Comparison of ENCODE assay signal across 19 cellular contexts in the genomic region with DNA sequence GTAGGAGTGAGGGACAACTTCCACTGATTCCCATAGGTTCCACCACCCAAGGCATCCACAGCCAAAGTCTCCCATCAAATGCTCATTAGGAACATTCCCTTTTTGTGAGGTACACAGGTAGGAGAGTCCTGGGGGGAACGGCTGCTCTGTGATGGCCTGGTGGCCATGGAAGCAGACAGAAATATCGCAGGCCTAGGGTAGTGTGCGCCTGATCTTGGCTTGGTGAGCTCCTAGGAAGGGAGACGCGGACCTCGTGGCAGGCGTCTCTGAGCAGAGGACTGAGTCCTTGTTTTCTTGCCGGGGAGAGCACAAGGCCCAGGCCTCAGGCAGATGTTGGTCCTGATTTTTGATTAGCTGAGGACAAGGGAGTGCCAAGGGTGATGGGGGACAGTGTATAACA.
"Had no signal": no experiment of that assay in that cellular context is flagged by ENCODE, and none has a peak within 500 bp of the region (broad histone marks: within the 10 kb centered on the region; RNA-seq: fewer than 3 reads in every experiment).

No MANE protein-coding gene starts in this region.

- H3K27ac Mint-ChIP-seq: activated T-cell treated with anti-CD3 and anti-CD28 coated beads, Interleukin-2, amount 50 U/mL, for 72 hours; natural killer cell; T-helper 2 cell treated with Interferon-gamma antibody and Interleukin-4, amounts not matched to agents 5 μg/mL and 100 μg/mL, for 36 hours had no signal

- H3K4me1 Mint-ChIP-seq: natural killer cell had no signal

- H3K27me3 ChIP-seq: gastrocnemius medialis, sigmoid colon, vagina had no signal

- H3K4me3 Mint-ChIP-seq: activated T-cell treated with anti-CD3 and anti-CD28 coated beads, Interleukin-2, amount 50 U/mL, for 72 hours; natural killer cell; T-helper 2 cell treated with Interferon-gamma antibody and Interleukin-4, amounts not matched to agents 5 μg/mL and 100 μg/mL, for 36 hours had no signal

- DNase-seq: activated naive CD4-positive, alpha-beta T cell; activated T-cell treated with anti-CD3 and anti-CD28 coated beads, Interleukin-2, amount 50 U/mL, for 72 hours; caudate nucleus; cortex of kidney; effector CD8-positive, alpha-beta T cell; gastrocnemius medialis; kidney glomerular epithelial cell; mammary epithelial cell; natural killer cell; psoas muscle; sigmoid colon; stimulated activated CD4-positive, alpha-beta T cell treated with anti-CD3 and anti-CD28 coated beads, Interleukin-2, amount 100 ng/mL, for 48 hours; stimulated activated naive CD4-positive, alpha-beta T cell treated with Interleukin-2 at 50 U/mL for 16 hours; SW 1271 had no signal

- H3K27ac ChIP-seq: epithelial cell of prostate, gastrocnemius medialis, psoas muscle, sigmoid colon, vagina had no signal

- ATAC-seq: activated CD4-positive, CD25-positive, alpha-beta regulatory T cell treated with anti-CD3 and anti-CD28 coated beads, Interleukin-2, amount 50 U/mL, for 24 hours; activated T-cell treated with anti-CD3 and anti-CD28 coated beads, Interleukin-2, amount 50 U/mL, for 72 hours; gastrocnemius medialis; mucosa of descending colon; psoas muscle had no signal

- H3K4me1 ChIP-seq: gastrocnemius medialis, psoas muscle, sigmoid colon, vagina had no signal

- H3K4me3 ChIP-seq: gastrocnemius medialis, mucosa of descending colon, psoas muscle, sigmoid colon, vagina had no signal
